Comparison of ENCODE assay signal across 19 cellular contexts in genomic region chr9:34568133-34568532, GRCh38. TPM values are rescaled to one million over a fixed set of nuclear protein-coding genes. Genes with fewer than 3 reads are reported as not detected.
DNase-seq lines count a peak whose midpoint lies in the region; ATAC-seq, FAIRE-seq and TF ChIP-seq lines count a peak whose summit lies in the region.
"Had no signal": no experiment of that assay in that cellular context is flagged by ENCODE, and none has a peak within 500 bp of the region (broad histone marks: within the 10 kb centered on the region; RNA-seq: fewer than 3 reads in every experiment).

No MANE protein-coding gene starts in this region.

- DNase-seq in Right ventricle myocardium superior, result peak; percentile 27
- DNase-seq in left ventricle myocardium inferior, result no peak
- DNase-seq in endodermal cell, result no peak
- DNase-seq in thyroid gland, result peak; percentile 36 to 56
- DNase-seq in GM12892 (ENCODE audit: insufficient read length), result no peak
- DNase-seq: 8988T; AML-193; Caco-2; CD8-positive, alpha-beta memory T cell; DMS53; GF-D8; GM23248; H9 had no signal

- peaks cover 8% of the 10 kb centered on the region for H3K4me1 Mint-ChIP-seq in endodermal cell
- peaks cover 83% of the 10 kb centered on the region for H3K4me1 Mint-ChIP-seq in nephron
- H3K4me1 Mint-ChIP-seq: CD8-positive, alpha-beta memory T cell had no signal

- WGBS in endodermal cell (ENCODE audit: insufficient coverage in 1 of 2, insufficient read length in 1 of 2), 2 experiments, result 89 to 91% methylated on average over 6 to 7 of the region's 7 CpGs
- WGBS in thyroid gland, 2 donors, result 58 to 63% methylated on average over 4 to 7 of the region's 7 CpGs

- peaks cover 31% of the 10 kb centered on the region for H3K27me3 ChIP-seq in left ventricle myocardium inferior (ENCODE audit: low read depth)
- H3K27me3 ChIP-seq in endodermal cell (ENCODE audit: control insufficient read depth, insufficient read depth, low read length, poor library complexity, severe bottlenecking), result peaks cover 15% of the 10 kb centered on the region
- H3K27me3 ChIP-seq in thyroid gland, result no peaks in the 10 kb centered on the region

- H3K27ac ChIP-seq in left ventricle myocardium inferior (replicated peaks) (no peak overlapping the region), endodermal cell (ENCODE audit: low read depth, low read length) (peak overlapping the region; percentile 76), thyroid gland (no peak overlapping the region)
- H3K27ac ChIP-seq: BLaER1, GM23248 had no signal

- H3K4me3 ChIP-seq in left ventricle myocardium inferior (no peak overlapping the region), endodermal cell (ENCODE audit: low read length) (no peak overlapping the region), thyroid gland (replicated peaks in 1 of 3) (no peak overlapping the region)
- H3K4me3 ChIP-seq: BLaER1, GM23248 had no signal

- H3K9ac ChIP-seq in endodermal cell (ENCODE audit: extremely low read depth, low read length, poor library complexity, severe bottlenecking), result no peak overlapping the region
- H3K9ac ChIP-seq: BLaER1, GM23248 had no signal

- H3K4me3 Mint-ChIP-seq in endodermal cell (no peak overlapping the region), nephron (peak overlapping the region in 2 of 3 experiments; percentile 29 to 41)
- H3K4me3 Mint-ChIP-seq: CD8-positive, alpha-beta memory T cell; H9; IgD-negative memory B cell had no signal

- H3K27me3 Mint-ChIP-seq in endodermal cell (ENCODE audit: insufficient read depth) (peaks cover 49% of the 10 kb centered on the region), nephron (ENCODE audit: low read depth) (peaks cover 6% of the 10 kb centered on the region)

- no peak for FAIRE-seq in GM12892 (lab: Jason Lieb, UNC)

- H3K9me3 ChIP-seq in left ventricle myocardium inferior (replicated peaks) (no peaks in the 10 kb centered on the region), endodermal cell (ENCODE audit: control insufficient read depth, low read length) (no peaks in the 10 kb centered on the region), thyroid gland (no peaks in the 10 kb centered on the region)
- H3K9me3 ChIP-seq: BLaER1, Caco-2 had no signal

- H3K36me3 Mint-ChIP-seq in endodermal cell (ENCODE audit: low read depth) (no peaks in the 10 kb centered on the region), nephron (ENCODE audit: low read depth) (peaks cover 31% of the 10 kb centered on the region)
- H3K36me3 Mint-ChIP-seq: IgD-negative memory B cell had no signal

- intact Hi-C loops in Right ventricle myocardium superior (cut with DNase I), result no loop called here
- intact Hi-C loops in left ventricle myocardium inferior (cut with micrococcal nuclease), result no loop called here
- intact Hi-C loops in thyroid gland (cut with DNase I), result no loop called here

- no peak for TF ChIP-seq CTCF in left ventricle myocardium inferior (IDR thresholded peaks at IDR 0.05; ENCODE audit: borderline replicate concordance)
- no peak for TF ChIP-seq CTCF in endodermal cell (conservative IDR thresholded peaks at IDR 0.05)
- TF ChIP-seq CTCF in nephron (IDR thresholded peaks at IDR 0.05; ENCODE audit: unreplicated experiment in 3 of 3), result no peak
- no peak for TF ChIP-seq CTCF in thyroid gland (IDR thresholded peaks at IDR 0.05)

- ATAC-seq in Right ventricle myocardium superior (ENCODE audit: poor library complexity) (no peak), HG03469 (IDR thresholded peaks at IDR 0.05; ENCODE audit: unreplicated experiment) (no peak), HG03045 (IDR thresholded peaks at IDR 0.05; ENCODE audit: unreplicated experiment) (no peak)

- no peak for TF ChIP-seq POLR2A in thyroid gland (IDR thresholded peaks at IDR 0.05)
- no peak for TF ChIP-seq POLR2A in GM12892 (IDR thresholded peaks at IDR 0.05; ENCODE audit: low read depth, low read length)

- H3K36me3 ChIP-seq in left ventricle myocardium inferior, result no peaks in the 10 kb centered on the region
- H3K36me3 ChIP-seq in endodermal cell (ENCODE audit: control insufficient read depth, insufficient read depth, low read length), result no peaks in the 10 kb centered on the region
- no peaks in the 10 kb centered on the region for H3K36me3 ChIP-seq in thyroid gland
- H3K36me3 ChIP-seq: BLaER1 had no signal

- H3K27ac Mint-ChIP-seq in endodermal cell (no peak overlapping the region), nephron (peak overlapping the region in 2 of 3 experiments; percentile 59 to 80)
- H3K27ac Mint-ChIP-seq: H9, IgD-negative memory B cell had no signal

- H3K9me3 Mint-ChIP-seq in endodermal cell (no peaks in the 10 kb centered on the region), nephron (no peaks in the 10 kb centered on the region)
- H3K9me3 Mint-ChIP-seq: H9, IgD-negative memory B cell had no signal

- H3K4me1 ChIP-seq in left ventricle myocardium inferior (peaks cover 3% of the 10 kb centered on the region), endodermal cell (ENCODE audit: control insufficient read depth, insufficient read depth, low read length) (no peaks in the 10 kb centered on the region), thyroid gland (peaks cover 0 to 4% of the 10 kb centered on the region in 2 donors)
- H3K4me1 ChIP-seq: BLaER1, Caco-2 had no signal

RNA-seq across cellular contexts. Expression of gene CNTFR, which starts 21.4 kb away (rescaled TPM):
- total RNA-seq in Right ventricle myocardium superior (7.8 TPM), left ventricle myocardium inferior (4.6 TPM), endodermal cell (1 to 10 TPM in 1 of 2 donors, under 1 TPM in 1; 0.53 to 1.6 TPM), thyroid gland (10 to 100 TPM in 3 of 4 donors, 1 to 10 TPM in 1; 8.6 to 17.3 (median 14.1) TPM)
- 187 TPM for polyA plus RNA-seq in endodermal cell (2013, experiment 1 of 2)
- polyA plus RNA-seq in endodermal cell (2013, experiment 2 of 2), result 167 TPM
- polyA plus RNA-seq in GM12892 (2012; ENCODE audit: missing spikeins), result not detected
- total RNA-seq: CD8-positive, alpha-beta memory T cell; GM23248; HT-29 had no signal
- polyA plus RNA-seq: CD8-positive, alpha-beta memory T cell; GM23248; IgD-negative memory B cell had no signal

RNA-seq across cellular contexts. Expression of gene RPP25L, which starts 43.8 kb away (rescaled TPM):
- total RNA-seq in Right ventricle myocardium superior (43.4 TPM), left ventricle myocardium inferior (42.8 TPM), endodermal cell (10 to 100 TPM; 19.3 to 22.4 TPM), thyroid gland (10 to 100 TPM; 20.7 to 39.0 (median 25.8) TPM)
- 30.1 TPM for polyA plus RNA-seq in endodermal cell (2013, experiment 1 of 2)
- polyA plus RNA-seq in endodermal cell (2013, experiment 2 of 2), result 22.1 TPM
- 20.2 TPM for polyA plus RNA-seq in GM12892 (2012; ENCODE audit: missing spikeins)

RNA-seq across cellular contexts. Expression of gene ENHO, which starts 45.3 kb away (rescaled TPM):
- total RNA-seq in Right ventricle myocardium superior, result 0.48 TPM
- total RNA-seq in left ventricle myocardium inferior, result not detected
- total RNA-seq in endodermal cell, result 10 to 100 TPM in 1 of 2 donors, 1 to 10 TPM in 1; 7.1 to 14.5 TPM
- polyA plus RNA-seq in endodermal cell (2013, experiment 1 of 2), result 19.4 TPM
- polyA plus RNA-seq in endodermal cell (2013, experiment 2 of 2), result 17.3 TPM
- total RNA-seq in thyroid gland, result not detected
- polyA plus RNA-seq in GM12892 (2012; ENCODE audit: missing spikeins), result not detected
- total RNA-seq: GM23248 had no signal
- polyA plus RNA-seq: CD8-positive, alpha-beta memory T cell; GM23248; IgD-negative memory B cell had no signal

RNA-seq across cellular contexts. Expression of gene DCTN3, which starts 52.2 kb away (rescaled TPM):
- total RNA-seq in Right ventricle myocardium superior (129 TPM), left ventricle myocardium inferior (135 TPM), endodermal cell (10 to 100 TPM; 51.9 to 53.6 TPM), thyroid gland (100 to 1,000 TPM in 2 of 4 donors, 10 to 100 TPM in 2; 54.6 to 140 (median 89.2) TPM)
- 117 TPM for polyA plus RNA-seq in endodermal cell (2013, experiment 1 of 2)
- polyA plus RNA-seq in endodermal cell (2013, experiment 2 of 2), result 113 TPM
- polyA plus RNA-seq in GM12892 (2012; ENCODE audit: missing spikeins), result 92.0 TPM

Comparison
In these comparisons a context has a peak if more than half of its experiments do, and no peak if none do; other contexts are left out.
1. DNase-seq: peak in Right ventricle myocardium superior (single experiment) and thyroid gland (2 of 2); none in left ventricle myocardium inferior (single experiment), endodermal cell (single experiment) and GM12892 (single experiment).